ENCODE assay signal across 9 cellular contexts in the genomic region with DNA sequence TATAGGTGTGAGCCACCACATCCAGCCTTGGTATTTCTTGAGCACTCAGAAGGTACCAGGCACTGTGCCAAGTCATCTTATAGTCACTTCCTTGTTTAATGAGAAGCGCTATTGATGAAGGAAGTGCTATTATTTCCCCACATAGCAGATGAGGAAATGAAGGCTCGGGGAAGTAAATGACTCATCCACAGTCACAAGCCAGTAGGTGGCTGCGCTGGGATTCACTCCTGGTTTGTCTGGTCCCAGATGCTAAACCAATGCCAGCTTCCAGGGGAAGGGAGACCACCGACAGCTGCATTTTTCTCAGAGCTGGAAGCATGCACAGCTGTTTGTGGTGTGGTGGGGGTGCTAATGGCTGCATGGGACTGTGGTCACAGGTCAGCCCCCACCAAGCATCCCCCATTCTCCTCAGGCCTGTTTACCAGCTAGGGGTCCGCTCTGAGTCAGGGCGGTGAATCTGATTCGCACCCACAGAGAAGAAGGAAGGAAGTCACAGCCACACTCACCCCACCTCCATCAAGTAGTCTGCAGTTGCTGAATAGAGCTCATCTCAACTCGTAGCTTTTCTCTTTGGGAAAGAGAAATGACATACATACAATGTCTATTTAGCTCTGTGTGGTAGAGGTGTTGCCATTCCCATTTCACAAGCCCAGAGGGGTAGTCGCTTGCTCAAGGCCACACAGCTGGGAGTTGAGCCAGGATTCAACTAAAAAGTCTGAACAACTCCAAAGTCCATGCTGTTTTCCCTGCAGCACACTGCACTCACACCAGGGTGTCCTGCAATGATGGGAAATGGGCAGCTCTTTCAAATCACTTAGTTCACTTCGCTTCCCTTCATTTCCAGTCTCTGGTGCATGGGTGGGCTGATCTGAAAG. TPM values are rescaled to one million over a fixed set of nuclear protein-coding genes. Genes with fewer than 3 reads are reported as not detected.
DNase-seq lines count a peak whose midpoint lies in the region; ATAC-seq and TF ChIP-seq lines count a peak whose summit lies in the region.
"Had no signal": no experiment of that assay in that cellular context is flagged by ENCODE, and none has a peak within 500 bp of the region (broad histone marks: within the 10 kb centered on the region; RNA-seq: fewer than 3 reads in every experiment).

No MANE protein-coding gene starts in this region.

- TF ChIP-seq CTCF in body of pancreas (IDR thresholded peaks at IDR 0.05) = peak in 2 of 7 experiments; percentile 9 to 23
- no peak for TF ChIP-seq CTCF in testis (IDR thresholded peaks at IDR 0.05)

- TF ChIP-seq POLR2A in body of pancreas (IDR thresholded peaks at IDR 0.05) = no peak
- TF ChIP-seq POLR2A in testis (IDR thresholded peaks at IDR 0.05) = no peak

- WGBS in body of pancreas, 2 donors = 43 to 45% methylated on average over 10 of the region's 10 CpGs
- WGBS in testis, 2 donors = 64 to 67% methylated on average over 10 of the region's 10 CpGs

- H3K4me3 ChIP-seq in body of pancreas (no peak overlapping the region), testis (no peak overlapping the region)
- H3K4me3 ChIP-seq: cardiac muscle cell had no signal

- ATAC-seq in body of pancreas (peak; percentile 58), HG03571 (IDR thresholded peaks at IDR 0.05; ENCODE audit: unreplicated experiment) (no peak)

- H3K27me3 ChIP-seq in body of pancreas (no peaks in the 10 kb centered on the region), testis (no peaks in the 10 kb centered on the region)

- intact Hi-C loops in body of pancreas (cut with DNase I) (no loop called here), testis (cut with DNase I; ENCODE audit: low total_unique reads) (loop anchor here (10.0 kb wide), 1 partner anchor 186 kb away; no protein-coding TSS in a partner anchor)

- H3K9me3 ChIP-seq in body of pancreas (no peaks in the 10 kb centered on the region), testis (no peaks in the 10 kb centered on the region)

- H3K4me1 ChIP-seq in body of pancreas (peaks cover 45% of the 10 kb centered on the region), testis (peaks cover 43% of the 10 kb centered on the region)

- H3K27ac ChIP-seq in body of pancreas (peak overlapping the region; percentile 33 to 85 (median 60)), testis (peak overlapping the region; percentile 0 to 75)
- H3K27ac ChIP-seq: cardiac muscle cell had no signal

- H3K36me3 ChIP-seq in body of pancreas (replicated peaks in 1 of 2; ENCODE audit: insufficient read depth in 1 of 2, low read depth in 2 of 2) (no peaks in the 10 kb centered on the region), testis (ENCODE audit: low read depth, missing control alignments) (no peaks in the 10 kb centered on the region)
- H3K36me3 ChIP-seq: cardiac muscle cell had no signal

- DNase-seq in DMS79 (lab: John Stamatoyannopoulos, UW) = peak; percentile 10
- DNase-seq in DMS79 treated with DMSO at 0.1 percent for 48 hours (lab: John Stamatoyannopoulos, UW) = no peak
- DNase-seq in T-helper 9 cell = peak; percentile 53
- peak; percentile 56 to 83 (median 72) for DNase-seq in body of pancreas
- peak; percentile 96 for DNase-seq in myocyte (ENCODE audit: low read depth)
- DNase-seq in testis = peak; percentile 58
- DNase-seq in COR-L47 (lab: John Stamatoyannopoulos, UW) = no peak

RNA-seq across cellular contexts. Expression of gene LTBP2, which starts 6.3 kb away (rescaled TPM):
- total RNA-seq in body of pancreas = 10 to 100 TPM; 15.8 to 20.4 TPM
- 16.5 and 18.6 TPM in 2 replicates for total RNA-seq in myocyte
- polyA plus RNA-seq in myocyte (2012) = 477 TPM
- 10 to 100 TPM; 19.6 to 45.3 TPM for total RNA-seq in testis
- polyA plus RNA-seq in testis (ENCODE audit: insufficient read depth, low read depth, low replicate concordance) = 23.3 TPM

Comparison
In these comparisons a context has a peak if more than half of its experiments do, and no peak if none do; other contexts are left out.
1. DNase-seq: peak in DMS79 (single experiment), T-helper 9 cell (single experiment), body of pancreas (4 of 4), myocyte (single experiment) and testis (single experiment); none in DMS79 treated with DMSO at 0.1 percent for 48 hours (single experiment) and COR-L47 (single experiment).